1 cellular context compared by ENCODE assay signal in genomic region chr20:10671850-10672578, GRCh38.
TF ChIP-seq lines count a peak whose summit lies in the region.

No MANE protein-coding gene starts in this region.

TF ChIP-seq in HepG2, 621 proteins besides CTCF, POLR2A, EP300 and RAD21 (continued from another document and continues in another):
- no peak for TF ChIP-seq ZNF407 (CRISPR knock-in tag; IDR thresholded peaks at IDR 0.05; ENCODE audit: not compliant biosample characterization)
- TF ChIP-seq HNRNPL (IDR thresholded peaks at IDR 0.05; ENCODE audit: low read depth, low read length), result peak; percentile 72
- peak; percentile 3 for TF ChIP-seq PTBP1 (IDR thresholded peaks at IDR 0.05; ENCODE audit: low read depth, low read length, poor library complexity, severe bottlenecking)
- TF ChIP-seq ZSCAN5A (CRISPR knock-in tag; IDR thresholded peaks at IDR 0.05; ENCODE audit: borderline replicate concordance), result peak; percentile 84; the same call in 1 of the 2 replicates
- TF ChIP-seq ZNF18 (CRISPR knock-in tag; IDR thresholded peaks at IDR 0.05; ENCODE audit: insufficient replicate concordance), result peak; percentile 79
- TF ChIP-seq MYPOP (CRISPR knock-in tag; IDR thresholded peaks at IDR 0.05), result peak; percentile 26; the same call in 1 of the 2 replicates
- TF ChIP-seq AGO1 (IDR thresholded peaks at IDR 0.05; ENCODE audit: low read depth, low read length, poor library complexity, severe bottlenecking), result peak; percentile 41
- TF ChIP-seq NCOR1 (IDR thresholded peaks at IDR 0.05; ENCODE audit: borderline replicate concordance, low read length), result peak; percentile 11; the same call in 1 of the 2 replicates
- TF ChIP-seq ZNF20 (CRISPR knock-in tag; IDR thresholded peaks at IDR 0.05), result 0 out of 2 replicates have a peak, but pooled peaks have one; percentile 8
- 0 out of 2 replicates have a peak, but pooled peaks have one; percentile 9 for TF ChIP-seq PRDM15 (CRISPR knock-in tag; IDR thresholded peaks at IDR 0.05)
- no peak for TF ChIP-seq ZNF878 (CRISPR knock-in tag; IDR thresholded peaks at IDR 0.05)
- no peak; the same call in 1 of the 2 replicates for TF ChIP-seq SSRP1 (CRISPR knock-in tag; IDR thresholded peaks at IDR 0.05)
- peak; percentile 83 for TF ChIP-seq GTF3A (CRISPR knock-in tag; conservative IDR thresholded peaks at IDR 0.05)
- peak; percentile 82; the same call in 1 of the 2 replicates for TF ChIP-seq ZBTB39 (CRISPR knock-in tag; IDR thresholded peaks at IDR 0.05)
- 0 out of 2 replicates have a peak, but pooled peaks have one; percentile 18 for TF ChIP-seq ZNF264 (CRISPR knock-in tag; IDR thresholded peaks at IDR 0.05)
- 0 out of 2 replicates have a peak, but pooled peaks have one; percentile 1 for TF ChIP-seq PAXIP1 (CRISPR knock-in tag; conservative IDR thresholded peaks at IDR 0.05)
- TF ChIP-seq SKIL (CRISPR knock-in tag; IDR thresholded peaks at IDR 0.05; ENCODE audit: borderline replicate concordance), result peak; percentile 19; the same call in 1 of the 2 replicates
- peak; percentile 55; the same call in 1 of the 2 replicates for TF ChIP-seq ARID2 (CRISPR knock-in tag; IDR thresholded peaks at IDR 0.05; ENCODE audit: borderline replicate concordance)
- TF ChIP-seq ZNF205 (CRISPR knock-in tag; IDR thresholded peaks at IDR 0.05), result 0 out of 2 replicates have a peak, but pooled peaks have one; percentile 1
- TF ChIP-seq PHF8 (CRISPR knock-in tag; IDR thresholded peaks at IDR 0.05), result peak; percentile 25; the same call in 1 of the 2 replicates
- peak; percentile 78; the same call in 1 of the 2 replicates for TF ChIP-seq ZNF234 (CRISPR knock-in tag; conservative IDR thresholded peaks at IDR 0.05)
- peak; percentile 76; the same call in 1 of the 2 replicates for TF ChIP-seq THYN1 (CRISPR knock-in tag; IDR thresholded peaks at IDR 0.05; ENCODE audit: borderline replicate concordance, low read depth)
- TF ChIP-seq ISL2 (CRISPR knock-in tag; IDR thresholded peaks at IDR 0.05), result no peak
- no peak for TF ChIP-seq AHR (CRISPR knock-in tag; IDR thresholded peaks at IDR 0.05)
- TF ChIP-seq JUNB (CRISPR knock-in tag; IDR thresholded peaks at IDR 0.05; ENCODE audit: borderline replicate concordance), result 0 out of 2 replicates have a peak, but pooled peaks have one; percentile 1
- TF ChIP-seq RFX1 (IDR thresholded peaks at IDR 0.05), result no peak
- no peak; the same call in 1 of the 2 replicates for TF ChIP-seq KLF12 (CRISPR knock-in tag; IDR thresholded peaks at IDR 0.05; ENCODE audit: borderline replicate concordance)
- TF ChIP-seq ZNF678 (CRISPR knock-in tag; IDR thresholded peaks at IDR 0.05), result peak; percentile 85; the same call in 1 of the 2 replicates
- no peak for TF ChIP-seq ZNF841 (CRISPR knock-in tag; IDR thresholded peaks at IDR 0.05; ENCODE audit: borderline replicate concordance)
